ENCODE assay signal across 1 cellular context in the genomic region with DNA sequence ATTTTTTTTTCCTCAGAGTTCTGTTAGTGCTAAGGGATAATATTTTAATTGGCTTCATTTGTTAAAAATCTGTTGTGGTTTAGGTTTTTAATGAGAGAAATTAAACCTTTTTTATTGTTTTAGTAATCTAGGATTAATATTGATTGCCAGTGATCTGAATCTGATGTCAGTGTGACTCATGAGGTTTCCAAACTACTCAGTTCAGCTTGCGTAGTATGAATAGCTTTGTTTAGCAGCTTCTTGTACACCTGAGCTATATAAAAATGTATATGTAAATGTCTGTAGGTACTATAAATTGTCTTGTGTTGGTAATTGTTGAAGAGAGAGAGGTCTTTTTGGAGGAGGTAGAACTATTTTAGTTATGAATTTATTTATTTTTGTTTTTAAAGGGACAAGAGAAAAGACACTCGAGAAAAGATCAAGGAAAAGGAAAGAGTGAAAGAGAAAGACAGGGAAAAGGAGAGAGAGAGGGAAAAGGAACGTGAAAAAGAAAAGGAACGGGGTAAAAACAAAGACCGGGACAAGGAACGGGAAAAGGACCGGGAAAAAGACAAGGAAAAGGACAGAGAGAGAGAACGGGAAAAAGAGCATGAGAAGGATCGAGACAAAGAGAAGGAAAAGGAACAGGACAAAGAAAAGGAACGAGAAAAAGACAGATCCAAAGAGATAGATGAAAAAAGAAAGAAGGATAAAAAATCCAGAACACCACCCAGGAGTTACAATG.
TF ChIP-seq lines count a peak whose summit lies in the region.

No MANE protein-coding gene starts in this region.

TF ChIP-seq in SK-N-SH, 30 proteins besides CTCF, POLR2A, EP300 and RAD21 (continued from another document):
- no peak for TF ChIP-seq TEAD4 (IDR thresholded peaks at IDR 0.05; ENCODE audit: borderline replicate concordance, insufficient read depth)
TF ChIP-seq in SK-N-SH: peak in this region for 0.
